ENCODE assay signal across 1 cellular context in genomic region chr1:221765527-221765926, GRCh38.
TF ChIP-seq lines count a peak whose summit lies in the region.

No MANE protein-coding gene starts in this region.

TF ChIP-seq in K562, 482 proteins besides CTCF, POLR2A, EP300 and RAD21 (continued from another document):
- TF ChIP-seq MCM7 (IDR thresholded peaks at IDR 0.05) (no peak), POLR2H (tag; IDR thresholded peaks at IDR 0.05; ENCODE audit: low read depth) (0 out of 2 replicates have a peak, but pooled peaks have one; percentile 6), FOSL1 (tag; conservative IDR thresholded peaks at IDR 0.05) (peak; percentile 59; the same call in 1 of the 2 replicates), MEIS2 (IDR thresholded peaks at IDR 0.05; ENCODE audit: partially characterized antibody) (peak; percentile 53), ATF3 (IDR thresholded peaks at IDR 0.05) (peak; percentile 48; the same call in 1 of the 2 replicates), ATF3 (CRISPR knock-in tag; conservative IDR thresholded peaks at IDR 0.05) (no peak), GATAD2B (IDR thresholded peaks at IDR 0.05; ENCODE audit: borderline replicate concordance) (no peak), PCBP2 (IDR thresholded peaks at IDR 0.05; ENCODE audit: low read depth, low read length, poor library complexity, severe bottlenecking) (no peak), RERE (CRISPR knock-in tag; IDR thresholded peaks at IDR 0.05; ENCODE audit: borderline replicate concordance) (no peak), ELF2 (CRISPR knock-in tag; IDR thresholded peaks at IDR 0.05) (no peak), NFIC (IDR thresholded peaks at IDR 0.05) (no peak)
